26 cellular contexts compared by ENCODE assay signal in genomic region chr3:162292409-162292808, GRCh38.
DNase-seq lines count a peak whose midpoint lies in the region; ATAC-seq and TF ChIP-seq lines count a peak whose summit lies in the region.
"Had no signal": no experiment of that assay in that cellular context is flagged by ENCODE, and none has a peak within 500 bp of the region (broad histone marks: within the 10 kb centered on the region; RNA-seq: fewer than 3 reads in every experiment).

No MANE protein-coding gene starts in this region.

- no peak overlapping the region for H3K4me3 ChIP-seq in fibroblast of villous mesenchyme (ENCODE audit: low read depth, low read length)
- H3K4me3 ChIP-seq: GM12878, K562, MG63 had no signal

- TF ChIP-seq CTCF in fibroblast of villous mesenchyme (IDR thresholded peaks at IDR 0.05; ENCODE audit: insufficient read depth, low read depth, low read length) = no peak

- DNase-seq in NCI-H1092 treated with DMSO at 0.1 percent for 48 hours (lab: John Stamatoyannopoulos, UW) (peak; percentile 23), NCI-H1092 (lab: John Stamatoyannopoulos, UW) (no peak), NCI-H1105 (lab: John Stamatoyannopoulos, UW) (peak; percentile 30), NCI-H446 treated with DMSO at 0.1 percent for 48 hours (lab: John Stamatoyannopoulos, UW) (peak; percentile 25), fibroblast of villous mesenchyme (ENCODE audit: low read depth) (peak; percentile 39), T-helper 2 cell (no peak)
- DNase-seq: CD8-positive, alpha-beta memory T cell; DMS 273 treated with DMSO at 0.1 percent for 48 hours; DMS79; EL; GDM1; HCEC 1CT; Kasumi-1; MG63; NCI-H1436; NCI-H187; NCI-H2171; NCI-H226; NCI-H524 treated with DMSO at 0.1 percent for 48 hours; NCI-H774; RPMI8226; SHP77; T-helper 1 cell had no signal

- ATAC-seq in HG02852 (IDR thresholded peaks at IDR 0.05; ENCODE audit: unreplicated experiment) = no peak
- ATAC-seq: GM12878, K562 had no signal

Comparison
In these comparisons a context has a peak if more than half of its experiments do, and no peak if none do; other contexts are left out.
1. DNase-seq: peak in NCI-H1092 treated with DMSO at 0.1 percent for 48 hours (single experiment), NCI-H1105 (single experiment), NCI-H446 treated with DMSO at 0.1 percent for 48 hours (single experiment) and fibroblast of villous mesenchyme (single experiment); none in NCI-H1092 (single experiment) and T-helper 2 cell (0 of 5).